In the genomic region with DNA sequence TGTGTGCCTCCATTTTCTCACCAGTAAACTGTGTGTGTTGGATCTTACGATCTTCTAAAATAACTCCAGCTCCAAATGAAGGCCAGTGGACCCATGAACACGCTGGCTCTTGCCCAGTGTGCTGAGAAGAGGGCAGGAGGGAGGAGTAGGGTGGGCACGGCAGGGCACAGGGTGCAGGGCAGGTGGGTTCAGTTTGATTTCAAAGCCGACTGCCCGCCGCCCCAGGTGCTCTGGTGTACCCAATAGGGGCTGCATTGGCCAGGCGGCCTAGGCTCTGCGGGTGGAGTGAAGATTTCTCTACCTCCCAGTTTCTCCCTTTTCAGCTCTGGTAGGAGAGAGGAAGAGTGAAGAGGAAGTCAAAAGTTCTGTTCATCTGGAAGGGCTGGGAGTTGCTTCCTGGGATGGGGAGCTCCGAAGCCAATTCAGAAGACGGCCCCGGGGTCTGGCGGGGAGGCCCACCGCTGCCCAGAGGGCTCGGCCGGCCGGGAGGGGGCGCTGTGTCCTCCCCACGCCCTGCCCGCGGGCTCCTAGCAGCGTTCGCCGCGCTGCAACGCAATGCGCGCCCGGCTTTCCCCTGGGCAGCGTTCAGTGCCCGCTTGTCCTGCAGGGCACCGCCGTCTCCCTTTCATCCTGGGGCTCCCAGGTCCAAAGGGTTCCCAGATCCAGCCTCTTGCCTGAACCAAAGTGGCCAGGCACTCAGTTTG, we compare ENCODE assay signal across 8 cellular contexts. TPM values are rescaled to one million over a fixed set of nuclear protein-coding genes. Genes with fewer than 3 reads are reported as not detected.
A peak's percentile ranks its signal among the peaks of the same experiment; 100 is the strongest.
DNase-seq lines count a peak whose midpoint lies in the region; ATAC-seq and TF ChIP-seq lines count a peak whose summit lies in the region.

No MANE protein-coding gene starts in this region.

- H3K4me3 ChIP-seq in H7 (ENCODE audit: insufficient read depth, low read depth, low read length) = peak overlapping the region; percentile 58
- peak overlapping the region; percentile 23 to 62 (median 50) for H3K4me3 ChIP-seq in Peyer's patch

- H3K27me3 Mint-ChIP-seq in brain = peaks cover 48% of the 10 kb centered on the region

- H3K4me1 Mint-ChIP-seq in brain = peaks cover 18% of the 10 kb centered on the region

- H3K27ac Mint-ChIP-seq in brain = peak overlapping the region in 2 of 5 experiments; percentile 88 to 89

- no peaks in the 10 kb centered on the region for H3K9me3 ChIP-seq in Peyer's patch

- no peak for TF ChIP-seq POLR2A in Peyer's patch (IDR thresholded peaks at IDR 0.05)

- no peaks in the 10 kb centered on the region for H3K9me3 Mint-ChIP-seq in brain

- peaks cover 44% of the 10 kb centered on the region for H3K27me3 ChIP-seq in H7 (ENCODE audit: control insufficient read depth, insufficient read depth, low read length)
- H3K27me3 ChIP-seq in Peyer's patch = peaks cover 0 to 7% of the 10 kb centered on the region in 2 donors

- no peaks in the 10 kb centered on the region for H3K36me3 Mint-ChIP-seq in brain

- H3K36me3 ChIP-seq in H7 (replicated peaks; ENCODE audit: control insufficient read depth, insufficient read depth, low read length) (no peaks in the 10 kb centered on the region), Peyer's patch (no peaks in the 10 kb centered on the region)

- H3K4me3 Mint-ChIP-seq in brain = peak overlapping the region; percentile 91 to 94 (median 92)

- ATAC-seq in GM19324 (IDR thresholded peaks at IDR 0.05; ENCODE audit: low FRiP score, unreplicated experiment) (no peak), HG03432 (IDR thresholded peaks at IDR 0.05; ENCODE audit: unreplicated experiment) (no peak)

- peak; percentile 98 for DNase-seq in H7
- DNase-seq in Peyer's patch = no peak
- DNase-seq in medulla oblongata (ENCODE audit: extremely low spot score) = peak; percentile 11
- DNase-seq in stimulated activated CD8-positive, alpha-beta memory T cell treated with anti-CD3 and anti-CD28 coated beads, Interleukin-7, amount 100 ng/mL, for 48 hours (ENCODE audit: extremely low read depth in 1 of 2, low read depth in 1 of 2) = peak; percentile 7 to 13
- no peak for DNase-seq in AML-193 (lab: John Stamatoyannopoulos, UW)

- no peak overlapping the region for H3K27ac ChIP-seq in Peyer's patch

- peaks cover 8 to 24% (median 16%) of the 10 kb centered on the region in 4 donors for H3K4me1 ChIP-seq in Peyer's patch

- TF ChIP-seq CTCF in Peyer's patch (IDR thresholded peaks at IDR 0.05) = peak in 4 of 6 experiments; percentile 15 to 39 (median 32)
- TF ChIP-seq CTCF in brain (conservative IDR thresholded peaks at IDR 0.05) = peak; percentile 62 to 86

RNA-seq across cellular contexts. Expression of a gene that starts 1.1 kb away (rescaled TPM):
- 0.14 and 0.81 TPM in 2 replicates for total RNA-seq in H7 (2014; rRNA removed; shearing (Covaris generic))
- under 1 TPM in 1 of 4 donors, not detected in 3; 0.40 TPM for total RNA-seq in Peyer's patch
- polyA plus RNA-seq in brain (ENCODE audit: insufficient read depth, low read depth, low replicate concordance) = 4.1 TPM

Comparison
In these comparisons a context has a peak if more than half of its experiments do, and no peak if none do; other contexts are left out.
1. DNase-seq: peak in H7 (single experiment), medulla oblongata (single experiment) and stimulated activated CD8-positive, alpha-beta memory T cell treated with anti-CD3 and anti-CD28 coated beads, Interleukin-7, amount 100 ng/mL, for 48 hours (2 of 2); none in Peyer's patch (0 of 3) and AML-193 (0 of 2).